ENCODE assay signal across 8 cellular contexts in the genomic region with DNA sequence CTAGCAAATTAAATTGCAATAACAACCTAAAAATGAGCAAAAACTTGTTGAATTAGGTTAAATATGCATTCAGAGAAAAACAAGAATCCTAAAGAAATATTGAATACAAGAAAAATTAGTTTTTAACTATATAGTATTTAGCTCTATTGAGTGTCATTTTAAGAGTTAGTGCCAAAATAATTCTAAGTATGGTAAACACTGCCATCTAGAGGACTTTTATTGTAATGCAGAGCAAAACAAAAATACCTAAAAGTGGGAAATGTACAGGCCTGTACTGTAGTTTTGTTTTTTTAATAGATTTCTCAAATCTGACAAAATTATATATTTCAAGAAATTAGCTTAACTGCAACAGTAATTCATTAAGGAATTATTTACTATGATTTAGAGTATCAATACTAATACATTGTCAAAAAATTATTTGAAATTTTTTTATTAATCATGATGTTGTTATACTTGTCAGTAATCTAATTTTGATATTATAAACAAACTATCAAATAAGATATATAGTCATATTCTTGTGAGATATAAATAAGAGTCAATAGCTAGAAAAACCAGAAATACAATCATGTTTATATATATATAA. TPM values are rescaled to one million over a fixed set of nuclear protein-coding genes. Genes with fewer than 3 reads are reported as not detected.
DNase-seq lines count a peak whose midpoint lies in the region; ATAC-seq, FAIRE-seq and TF ChIP-seq lines count a peak whose summit lies in the region.

No MANE protein-coding gene starts in this region.

- H3K9ac ChIP-seq in SU-DHL-6 (ENCODE audit: low read length): peak overlapping the region; percentile 4

- H3K27me3 ChIP-seq in CD4-positive, alpha-beta T cell (ENCODE audit: control insufficient read depth, insufficient read depth, low read length): no peaks in the 10 kb centered on the region
- H3K27me3 ChIP-seq in SU-DHL-6 (ENCODE audit: low read length) (no peaks in the 10 kb centered on the region), right atrium auricular region (no peaks in the 10 kb centered on the region), upper lobe of right lung (no peaks in the 10 kb centered on the region)

- no peaks in the 10 kb centered on the region for H3K4me1 Mint-ChIP-seq in CD4-positive, alpha-beta T cell (ENCODE audit: low read depth)

- POLR2A ChIA-PET in CD4-positive, alpha-beta T cell (lab: Charles Lee): no interaction called here

- peak; percentile 63 for ATAC-seq in CD4-positive, alpha-beta T cell (ENCODE audit: poor library complexity)
- ATAC-seq in GM19395 (IDR thresholded peaks at IDR 0.05; ENCODE audit: unreplicated experiment) (peak; percentile 86), upper lobe of right lung (peak; percentile 69)

- H3K4me1 ChIP-seq in right atrium auricular region (no peaks in the 10 kb centered on the region), upper lobe of right lung (no peaks in the 10 kb centered on the region)

- no peak for FAIRE-seq in HTR-8/SVneo (lab: Jason Lieb, UNC)

- H2AFZ ChIP-seq in SU-DHL-6 (ENCODE audit: low read depth, low read length, severe bottlenecking): peak overlapping the region; percentile 92

- peak; percentile 94 for TF ChIP-seq CTCF in CD4-positive, alpha-beta T cell (IDR thresholded peaks at IDR 0.05)
- TF ChIP-seq CTCF in SU-DHL-6 (IDR thresholded peaks at IDR 0.05; ENCODE audit: insufficient read depth, low read length, poor library complexity, severe bottlenecking) (peak; percentile 54), right atrium auricular region (IDR thresholded peaks at IDR 0.05) (peak; percentile 60 to 84), upper lobe of right lung (IDR thresholded peaks at IDR 0.05) (peak; percentile 90)

- no peaks in the 10 kb centered on the region for H3K9me3 ChIP-seq in CD4-positive, alpha-beta T cell (ENCODE audit: control insufficient read depth, low read length)
- H3K9me3 ChIP-seq in SU-DHL-6 (ENCODE audit: insufficient read depth, low read length) (no peaks in the 10 kb centered on the region), right atrium auricular region (no peaks in the 10 kb centered on the region), upper lobe of right lung (no peaks in the 10 kb centered on the region)

- intact Hi-C loops in CD4-positive, alpha-beta T cell (cut with DNase I, micrococcal nuclease): no loop called here
- intact Hi-C loops in upper lobe of right lung (cut with DNase I): no loop called here

- DNase-seq in CD4-positive, alpha-beta T cell: no peak
- peak; percentile 4 for DNase-seq in HTR-8/SVneo (ENCODE audit: insufficient read length, low spot score)
- DNase-seq in right atrium auricular region (ENCODE audit: low spot score): no peak
- no peak for DNase-seq in upper lobe of right lung
- DNase-seq in NCI-H524 treated with DMSO at 0.1 percent for 48 hours (lab: John Stamatoyannopoulos, UW): no peak
- no peak for DNase-seq in GDM1 (lab: John Stamatoyannopoulos, UW)

- H3K9me2 ChIP-seq in SU-DHL-6 (replicated peaks; ENCODE audit: insufficient read depth, low read length): no peaks in the 10 kb centered on the region

- H4K20me1 ChIP-seq in SU-DHL-6 (ENCODE audit: low read depth, low read length): no peaks in the 10 kb centered on the region

- H3K9me3 Mint-ChIP-seq in CD4-positive, alpha-beta T cell: no peaks in the 10 kb centered on the region

- no peaks in the 10 kb centered on the region for H3K36me3 Mint-ChIP-seq in CD4-positive, alpha-beta T cell (ENCODE audit: low read depth)

- no peaks in the 10 kb centered on the region for H3K79me2 ChIP-seq in SU-DHL-6 (ENCODE audit: insufficient read depth, low read length)

- CTCF ChIA-PET in CD4-positive, alpha-beta T cell (lab: Charles Lee): interaction anchor here (1.1 kb wide), 1 partner anchor 10 kb away, joined by 5 read pairs; no protein-coding TSS in a partner anchor

- no peaks in the 10 kb centered on the region for H3K27me3 Mint-ChIP-seq in CD4-positive, alpha-beta T cell

- no peak overlapping the region for H3K4me3 Mint-ChIP-seq in CD4-positive, alpha-beta T cell

- no peak overlapping the region for H3K27ac Mint-ChIP-seq in CD4-positive, alpha-beta T cell

- H3K36me3 ChIP-seq in SU-DHL-6 (ENCODE audit: low read length) (no peaks in the 10 kb centered on the region), right atrium auricular region (no peaks in the 10 kb centered on the region), upper lobe of right lung (no peaks in the 10 kb centered on the region)

- peak overlapping the region; percentile 50 for H3K4me2 ChIP-seq in SU-DHL-6 (ENCODE audit: low read depth, low read length, poor library complexity, severe bottlenecking)

- H3K4me3 ChIP-seq in SU-DHL-6 (ENCODE audit: insufficient read depth, low read length, poor library complexity, severe bottlenecking) (no peak overlapping the region), right atrium auricular region (no peak overlapping the region), upper lobe of right lung (no peak overlapping the region)

- no peak overlapping the region for H3K27ac ChIP-seq in CD4-positive, alpha-beta T cell (ENCODE audit: low read depth, low read length)
- H3K27ac ChIP-seq in SU-DHL-6 (ENCODE audit: low read depth, low read length): peak overlapping the region; percentile 51; the same call in 1 of the 2 replicates
- H3K27ac ChIP-seq in right atrium auricular region: no peak overlapping the region
- no peak overlapping the region for H3K27ac ChIP-seq in upper lobe of right lung

- H3F3A ChIP-seq in SU-DHL-6 (ENCODE audit: insufficient read depth): peaks cover 8% of the 10 kb centered on the region

RNA-seq across cellular contexts. Expression of a gene that starts 8.2 kb away (rescaled TPM):
- under 1 TPM; 0.08 to 0.19 TPM for total RNA-seq in CD4-positive, alpha-beta T cell
- total RNA-seq in right atrium auricular region (10 to 100 TPM; 19.4 to 28.7 TPM), upper lobe of right lung (5.1 TPM)
